Comparison of ENCODE assay signal across 8 cellular contexts in genomic region chr10:62083868-62084267, GRCh38.
DNase-seq lines count a peak whose midpoint lies in the region; ATAC-seq and TF ChIP-seq lines count a peak whose summit lies in the region.

No MANE protein-coding gene starts in this region.

- peak; percentile 58 for DNase-seq in COLO668 (lab: John Stamatoyannopoulos, UW; ENCODE audit: unreplicated experiment)
- peak; percentile 6 for DNase-seq in NCI-H2029 treated with DMSO at 0.1 percent for 48 hours (lab: John Stamatoyannopoulos, UW)
- peak; percentile 65 for DNase-seq in amniotic epithelial cell (ENCODE audit: low read depth)
- DNase-seq in left lung, result no peak
- no peak for DNase-seq in upper lobe of right lung

- intact Hi-C loops in left lung (cut with DNase I) (no loop called here), upper lobe of right lung (cut with DNase I) (no loop called here)

- TF ChIP-seq CTCF in left lung (IDR thresholded peaks at IDR 0.05), result no peak
- TF ChIP-seq CTCF in upper lobe of right lung (IDR thresholded peaks at IDR 0.05), result no peak

- H3K27me3 ChIP-seq in left lung (no peaks in the 10 kb centered on the region), upper lobe of right lung (no peaks in the 10 kb centered on the region)

- H3K9me3 ChIP-seq in left lung (no peaks in the 10 kb centered on the region), upper lobe of right lung (no peaks in the 10 kb centered on the region)

- peaks cover 28 to 38% of the 10 kb centered on the region in 2 donors for H3K4me1 ChIP-seq in left lung
- H3K4me1 ChIP-seq in upper lobe of right lung, result peaks cover 40% of the 10 kb centered on the region

- no peak overlapping the region for H3K4me3 ChIP-seq in left lung
- H3K4me3 ChIP-seq in upper lobe of right lung, result no peak overlapping the region

- ATAC-seq in left lung (peak; percentile 33), upper lobe of right lung (no peak), GM19395 (IDR thresholded peaks at IDR 0.05; ENCODE audit: unreplicated experiment) (no peak), GM21528 (IDR thresholded peaks at IDR 0.05; ENCODE audit: low FRiP score, unreplicated experiment) (no peak), GM18873 (IDR thresholded peaks at IDR 0.05; ENCODE audit: low FRiP score, unreplicated experiment) (no peak)

- H3K36me3 ChIP-seq in left lung, result peaks cover 0 to 28% of the 10 kb centered on the region in 2 donors
- peaks cover 38% of the 10 kb centered on the region for H3K36me3 ChIP-seq in upper lobe of right lung

- H3K27ac ChIP-seq in left lung, result peak overlapping the region; percentile 76 to 79
- peak overlapping the region; percentile 78 for H3K27ac ChIP-seq in upper lobe of right lung

Comparison
In these comparisons a context has a peak if more than half of its experiments do, and no peak if none do; other contexts are left out.
1. DNase-seq: peak in COLO668 (single experiment), NCI-H2029 treated with DMSO at 0.1 percent for 48 hours (single experiment) and amniotic epithelial cell (single experiment); none in left lung (0 of 2) and upper lobe of right lung (single experiment).